In genomic region chr1:241519308-241520079, GRCh38 we compare ENCODE assay signal across 1 cellular context.
TF ChIP-seq lines count a peak whose summit lies in the region.

TSS of gene FH (minus strand) at chr1:241519755. CDS start at chr1:241519722, 33 bp downstream.

TF ChIP-seq in GM12878, 131 proteins besides CTCF, POLR2A, EP300 and RAD21 (continued from another document and continues in another):
- TF ChIP-seq RELB (IDR thresholded peaks at IDR 0.05; ENCODE audit: low read depth) (peak; percentile 47; the same call in 1 of the 2 replicates), NR2F1 (conservative IDR thresholded peaks at IDR 0.05) (peak; percentile 73), IRF3 (IDR thresholded peaks at IDR 0.05) (peak; percentile 52; the same call in 1 of the 2 replicates), ZZZ3 (IDR thresholded peaks at IDR 0.05; ENCODE audit: control insufficient read depth, insufficient read length, low read depth) (no peak), KDM1A (IDR thresholded peaks at IDR 0.05; ENCODE audit: borderline replicate concordance) (no peak), PML (IDR thresholded peaks at IDR 0.05; ENCODE audit: low read length) (peak; percentile 23), RFX5 (IDR thresholded peaks at IDR 0.05; ENCODE audit: low read depth, low read length) (0 out of 2 replicates have a peak, but pooled peaks have one; percentile 26), ATF7 (IDR thresholded peaks at IDR 0.05; ENCODE audit: low read depth) (0 out of 2 replicates have a peak, but pooled peaks have one; percentile 18), BACH1 (IDR thresholded peaks at IDR 0.05; ENCODE audit: borderline replicate concordance) (peak; percentile 94), PBX3 (IDR thresholded peaks at IDR 0.05; ENCODE audit: insufficient replicate concordance, low read depth, low read length) (peak; percentile 38), EGR1 (IDR thresholded peaks at IDR 0.05; ENCODE audit: borderline replicate concordance in 1 of 2, low read depth in 2 of 2, low read length in 2 of 2) (peak in 1 of 2 experiments; percentile 66; a peak in 1 of 3 replicates), HDAC2 (IDR thresholded peaks at IDR 0.05) (no peak), CBX5 (IDR thresholded peaks at IDR 0.05; ENCODE audit: low read depth) (0 out of 2 replicates have a peak, but pooled peaks have one; percentile 12), E2F8 (IDR thresholded peaks at IDR 0.05; ENCODE audit: low read depth, partially characterized antibody) (no peak), DPF2 (IDR thresholded peaks at IDR 0.05) (peak; percentile 63; the same call in 1 of the 2 replicates), RELA (IDR thresholded peaks at IDR 0.05; ENCODE audit: borderline replicate concordance, partially characterized antibody) (peak; percentile 42), ZNF687 (IDR thresholded peaks at IDR 0.05) (peak; percentile 65; the same call in 1 of the 2 replicates), SP1 (IDR thresholded peaks at IDR 0.05; ENCODE audit: low read depth, low read length) (peak; percentile 93), HSF1 (IDR thresholded peaks at IDR 0.05; ENCODE audit: low read depth, low read length) (no peak), FOS (IDR thresholded peaks at IDR 0.05; ENCODE audit: borderline replicate concordance, extremely low read depth, insufficient read length) (peak; percentile 50), IKZF2 (IDR thresholded peaks at IDR 0.05) (peak; percentile 81 to 82), LARP7 (IDR thresholded peaks at IDR 0.05) (0 out of 2 replicates have a peak, but pooled peaks have one; percentile 81), IKZF1 (conservative IDR thresholded peaks at IDR 0.05) (peak; percentile 76), SIX5 (IDR thresholded peaks at IDR 0.05; ENCODE audit: low read depth, low read length, severe bottlenecking) (no peak), PRDM15 (CRISPR knock-in tag; IDR thresholded peaks at IDR 0.05) (no peak), NFIC (IDR thresholded peaks at IDR 0.05; ENCODE audit: low read depth, low read length) (no peak), BHLHE40 (IDR thresholded peaks at IDR 0.05; ENCODE audit: borderline replicate concordance in 1 of 2, low read depth in 2 of 2, low read length in 1 of 2) (peak in 1 of 2 experiments; percentile 59; a peak in 1 of 4 replicates), ELK1 (IDR thresholded peaks at IDR 0.05; ENCODE audit: low read depth, low read length) (no peak), GATAD2B (conservative IDR thresholded peaks at IDR 0.05; ENCODE audit: low read depth) (peak; percentile 78), BCL3 (IDR thresholded peaks at IDR 0.05; ENCODE audit: borderline replicate concordance, insufficient read depth, low read depth, low read length, poor library complexity, severe bottlenecking) (no peak), POLR2AphosphoS5 (IDR thresholded peaks at IDR 0.05; ENCODE audit: low read length) (peak; percentile 88), CHD2 (IDR thresholded peaks at IDR 0.05; ENCODE audit: borderline replicate concordance, low read depth, low read length) (peak; percentile 83), PKNOX1 (IDR thresholded peaks at IDR 0.05) (peak; percentile 87), CREB1 (IDR thresholded peaks at IDR 0.05; ENCODE audit: low read depth) (peak; percentile 82), NBN (IDR thresholded peaks at IDR 0.05) (0 out of 2 replicates have a peak, but pooled peaks have one; percentile 36), MAX (IDR thresholded peaks at IDR 0.05; ENCODE audit: low read depth, low read length) (0 out of 2 replicates have a peak, but pooled peaks have one; percentile 57), CREM (IDR thresholded peaks at IDR 0.05; ENCODE audit: low read depth) (peak; percentile 37; the same call in 1 of the 2 replicates), GABPA (IDR thresholded peaks at IDR 0.05; ENCODE audit: low read depth) (no peak)
